In genomic region chr7:572668-573495, GRCh38 we compare ENCODE assay signal across 12 cellular contexts. TPM values are rescaled to one million over a fixed set of nuclear protein-coding genes. Genes with fewer than 3 reads are reported as not detected.
"Had no signal": no experiment of that assay in that cellular context is flagged by ENCODE, and none has a peak within 500 bp of the region (broad histone marks: within the 10 kb centered on the region; RNA-seq: fewer than 3 reads in every experiment).

No MANE protein-coding gene starts in this region.

- H3K4me3 ChIP-seq: uterus had no signal

- H3K27me3 ChIP-seq: uterus had no signal

- H3K9me3 ChIP-seq: psoas muscle, uterus had no signal

- H3K27ac ChIP-seq: psoas muscle, uterus had no signal

- H3K36me3 ChIP-seq: uterus had no signal

- ATAC-seq: naive thymus-derived CD4-positive, alpha-beta T cell had no signal

- DNase-seq: activated CD4-positive, alpha-beta memory T cell treated with anti-CD3 and anti-CD28 coated beads for 36 hours; activated CD4-positive, alpha-beta T cell treated with anti-CD3 and anti-CD28 coated beads for 1 hour; activated gamma-delta T cell; activated T-cell treated with anti-CD3 and anti-CD28 coated beads, Interleukin-2, amount 50 U/mL, for 48 hours; cerebellar nuclear complex; dermis blood vessel endothelial cell; erythroblast; naive thymus-derived CD4-positive, alpha-beta T cell; psoas muscle; stimulated activated CD4-positive, alpha-beta T cell treated with anti-CD3 and anti-CD28 coated beads, Interleukin-15, amount 100 ng/mL, for 24 hours; stimulated activated CD4-positive, alpha-beta T cell treated with anti-CD3 and anti-CD28 coated beads, Interleukin-4, amount 100 ng/mL, for 4 hours; uterus had no signal

RNA-seq across cellular contexts. Expression of gene PDGFA, which starts 53.2 kb away (rescaled TPM):
- polyA plus RNA-seq: naive thymus-derived CD4-positive, alpha-beta T cell had no signal
